Comparison of ENCODE assay signal across 16 cellular contexts in genomic region chrX:103151799-103152198, GRCh38. TPM values are rescaled to one million over a fixed set of nuclear protein-coding genes. Genes with fewer than 3 reads are reported as not detected.
DNase-seq lines count a peak whose midpoint lies in the region; ATAC-seq, FAIRE-seq and TF ChIP-seq lines count a peak whose summit lies in the region.
"Had no signal": no experiment of that assay in that cellular context is flagged by ENCODE, and none has a peak within 500 bp of the region (broad histone marks: within the 10 kb centered on the region; RNA-seq: fewer than 3 reads in every experiment).

No MANE protein-coding gene starts in this region.

- peaks cover 49% of the 10 kb centered on the region for H3K27me3 Mint-ChIP-seq in MCF 10A (ENCODE audit: insufficient read depth, unreplicated experiment)
- H3K27me3 Mint-ChIP-seq: activated CD4-positive, alpha-beta memory T cell treated with anti-CD3 and anti-CD28 coated beads for 36 hours; memory B cell; stimulated activated naive CD8-positive, alpha-beta T cell treated with anti-CD3 and anti-CD28 coated beads, Interleukin-15, Interleukin-2, amounts not matched to agents 100 ng/mL and 50 ng/mL, for 24 hours had no signal

- no peak for TF ChIP-seq CTCF in MCF 10A (IDR thresholded peaks at IDR 0.05; ENCODE audit: unreplicated experiment)
- no peak for TF ChIP-seq CTCF in breast epithelium (IDR thresholded peaks at IDR 0.05)

- ATAC-seq in SK-N-SH treated with all-trans-retinoic acid at 6 μM for 48 hours (peak; percentile 83), GM21717 (IDR thresholded peaks at IDR 0.05; ENCODE audit: unreplicated experiment) (no peak), HG02970 (IDR thresholded peaks at IDR 0.05; ENCODE audit: low FRiP score, unreplicated experiment) (no peak)

- H3K4me3 ChIP-seq in breast epithelium: no peak overlapping the region
- H3K4me3 ChIP-seq: GM23338, skin epidermis had no signal

- TF ChIP-seq POLR2A in breast epithelium (IDR thresholded peaks at IDR 0.05): no peak

- H3K27me3 ChIP-seq in breast epithelium: peaks cover 0 to 21% of the 10 kb centered on the region in 2 donors
- H3K27me3 ChIP-seq: neutrophil had no signal

- intact Hi-C loops in MCF 10A (cut with micrococcal nuclease): no loop called here
- intact Hi-C loops in breast epithelium (cut with DNase I; ENCODE audit: low total_unique reads): no loop called here

- no TSS peak for BruUV-seq in MCF 10A (replicated peaks; lab: Mats Ljungman, UMichigan)

- H3K27ac Mint-ChIP-seq in MCF 10A (ENCODE audit: low read depth, unreplicated experiment): peak overlapping the region; percentile 5
- H3K27ac Mint-ChIP-seq: activated CD4-positive, alpha-beta memory T cell treated with anti-CD3 and anti-CD28 coated beads for 36 hours; activated T-helper 1 cell treated with anti-CD3 and anti-CD28 coated beads, Interleukin-12 subunit alpha, Interleukin-12 subunit beta, Interleukin-2, Interleukin-4 antibody, amounts not matched to agents 30 ng/mL and 10 ng/mL and 1 ng/mL, durations not matched to agents 14 hours and 24 hours and 36 hours; memory B cell had no signal

- no peaks in the 10 kb centered on the region for H3K36me3 Mint-ChIP-seq in MCF 10A (ENCODE audit: insufficient read depth, unreplicated experiment)
- H3K36me3 Mint-ChIP-seq: activated CD4-positive, alpha-beta memory T cell treated with anti-CD3 and anti-CD28 coated beads for 36 hours; memory B cell had no signal

- POLR2A ChIA-PET in MCF 10A (lab: Yijun Ruan, JAX): no interaction called here

- H3K27ac ChIP-seq in breast epithelium: no peak overlapping the region
- H3K27ac ChIP-seq: neutrophil, skin epidermis had no signal

- CTCF ChIA-PET in MCF 10A (lab: Yijun Ruan, JAX): no interaction called here

- H3K36me3 ChIP-seq in breast epithelium: no peaks in the 10 kb centered on the region
- H3K36me3 ChIP-seq: neutrophil had no signal

- FAIRE-seq in urothelium cell line (lab: Jason Lieb, UNC): no peak

- H3K4me3 Mint-ChIP-seq in MCF 10A (ENCODE audit: unreplicated experiment): no peak overlapping the region
- H3K4me3 Mint-ChIP-seq: activated CD4-positive, alpha-beta memory T cell treated with anti-CD3 and anti-CD28 coated beads for 36 hours; activated T-helper 1 cell treated with anti-CD3 and anti-CD28 coated beads, Interleukin-12 subunit alpha, Interleukin-12 subunit beta, Interleukin-2, Interleukin-4 antibody, amounts not matched to agents 30 ng/mL and 10 ng/mL and 1 ng/mL, durations not matched to agents 14 hours and 24 hours and 36 hours; GM23338; memory B cell; stimulated activated naive CD8-positive, alpha-beta T cell treated with anti-CD3 and anti-CD28 coated beads, Interleukin-15, Interleukin-2, amounts not matched to agents 100 ng/mL and 50 ng/mL, for 24 hours had no signal

- DNase-seq in MCF 10A (ENCODE audit: unreplicated experiment) (no peak), breast epithelium (ENCODE audit: low spot score in 2 of 2) (no peak), iris pigment epithelial cell (ENCODE audit: low read depth) (peak; percentile 3), urothelium cell line (ENCODE audit: low spot score) (peak; percentile 13), dedifferentiated amniotic fluid mesenchymal stem cell (ENCODE audit: extremely low spot score) (no peak)

- no peaks in the 10 kb centered on the region for H3K9me3 ChIP-seq in breast epithelium
- H3K9me3 ChIP-seq: neutrophil had no signal

- no peaks in the 10 kb centered on the region for H3K4me1 ChIP-seq in breast epithelium

- peaks cover 9% of the 10 kb centered on the region for H3K9me3 Mint-ChIP-seq in MCF 10A (ENCODE audit: unreplicated experiment)
- H3K9me3 Mint-ChIP-seq: activated CD4-positive, alpha-beta memory T cell treated with anti-CD3 and anti-CD28 coated beads for 36 hours; activated T-helper 1 cell treated with anti-CD3 and anti-CD28 coated beads, Interleukin-12 subunit alpha, Interleukin-12 subunit beta, Interleukin-2, Interleukin-4 antibody, amounts not matched to agents 30 ng/mL and 10 ng/mL and 1 ng/mL, durations not matched to agents 14 hours and 24 hours and 36 hours; GM23338; stimulated activated naive CD8-positive, alpha-beta T cell treated with anti-CD3 and anti-CD28 coated beads, Interleukin-15, Interleukin-2, amounts not matched to agents 100 ng/mL and 50 ng/mL, for 24 hours had no signal

- peaks cover 13% of the 10 kb centered on the region for H3K4me1 Mint-ChIP-seq in MCF 10A (ENCODE audit: insufficient read depth, unreplicated experiment)
- H3K4me1 Mint-ChIP-seq: memory B cell had no signal

TF ChIP-seq in SK-N-SH treated with all-trans-retinoic acid at 6 μM for 48 hours, 23 proteins besides CTCF, POLR2A, EP300 and RAD21:
- TF ChIP-seq ZFP30 (CRISPR knock-in tag; IDR thresholded peaks at IDR 0.05): no peak
- TF ChIP-seq ZNF8 (CRISPR knock-in tag; IDR thresholded peaks at IDR 0.05): no peak
- TF ChIP-seq ISL1 (CRISPR knock-in tag; IDR thresholded peaks at IDR 0.05): no peak
- no peak for TF ChIP-seq CSRNP3 (CRISPR knock-in tag; IDR thresholded peaks at IDR 0.05)
- TF ChIP-seq TOX (CRISPR knock-in tag; IDR thresholded peaks at IDR 0.05; ENCODE audit: borderline replicate concordance): no peak
- no peak for TF ChIP-seq BACH2 (CRISPR knock-in tag; IDR thresholded peaks at IDR 0.05; ENCODE audit: borderline replicate concordance)
TF ChIP-seq in SK-N-SH treated with all-trans-retinoic acid at 6 μM for 48 hours: peak in this region for 0.

RNA-seq across cellular contexts. Expression of gene NXF3, which starts 58.9 kb away (rescaled TPM):
- not detected in 2 replicates for total RNA-seq in MCF 10A (2022)
- total RNA-seq in breast epithelium: 1 to 10 TPM in 1 of 3 donors, not detected in 2; 3.5 TPM
- total RNA-seq: A673; activated CD4-positive, alpha-beta memory T cell treated with anti-CD3 and anti-CD28 coated beads for 36 hours; activated T-helper 1 cell treated with anti-CD3 and anti-CD28 coated beads, Interleukin-12 subunit alpha, Interleukin-12 subunit beta, Interleukin-2, Interleukin-4 antibody, amounts not matched to agents 30 ng/mL and 10 ng/mL and 1 ng/mL, durations not matched to agents 14 hours and 24 hours and 36 hours; GM23338 had no signal

Comparison
In these comparisons a context has a peak if more than half of its experiments do, and no peak if none do; other contexts are left out.
1. DNase-seq: peak in iris pigment epithelial cell (single experiment) and urothelium cell line (single experiment); none in MCF 10A (single experiment), breast epithelium (0 of 2) and dedifferentiated amniotic fluid mesenchymal stem cell (single experiment).